Comparison of ENCODE assay signal across 10 cellular contexts in genomic region chr2:43134571-43134889, GRCh38.
DNase-seq lines count a peak whose midpoint lies in the region; ATAC-seq lines count a peak whose summit lies in the region.
"Had no signal": no experiment of that assay in that cellular context is flagged by ENCODE, and none has a peak within 500 bp of the region (broad histone marks: within the 10 kb centered on the region; RNA-seq: fewer than 3 reads in every experiment).

No MANE protein-coding gene starts in this region.

- H3K27ac ChIP-seq in layer of hippocampus (ENCODE audit: low read depth, low read length) (peak overlapping the region; percentile 46), thymus (ENCODE audit: low read depth) (peak overlapping the region; percentile 100)
- H3K27ac ChIP-seq: brain microvascular endothelial cell had no signal

- POLR2A ChIA-PET in activated CD4-positive, alpha-beta memory T cell treated with anti-CD3 and anti-CD28 coated beads, Interleukin-2, amount 10 ng/mL, durations not matched to agents 7 days and 5 days (lab: Charles Lee), result interaction anchor here (0.7 to 21.7 kb wide), 10 partner anchors 14 to 461 kb away, joined by 3 to 1053 read pairs (median 16); partner anchors contain the start of genes THADA and ZFP36L2

- H3K4me1 ChIP-seq in thymus (ENCODE audit: control insufficient read depth, insufficient read depth, low read length), result peaks cover 71% of the 10 kb centered on the region

- peaks cover 2 to 4% of the 10 kb centered on the region in 2 donors for H3K36me3 Mint-ChIP-seq in activated T-cell treated with anti-CD3 and anti-CD28 coated beads, Interleukin-2, amount 50 U/mL, for 72 hours (ENCODE audit: insufficient read depth in 2 of 2)
- peaks cover 12% of the 10 kb centered on the region for H3K36me3 Mint-ChIP-seq in activated CD4-positive, alpha-beta memory T cell treated with anti-CD3 and anti-CD28 coated beads, Interleukin-2, amount 10 ng/mL, durations not matched to agents 7 days and 5 days (ENCODE audit: low read depth)

- peak overlapping the region; percentile 66 to 74 for H3K4me3 Mint-ChIP-seq in activated T-cell treated with anti-CD3 and anti-CD28 coated beads, Interleukin-2, amount 50 U/mL, for 72 hours
- H3K4me3 Mint-ChIP-seq in activated CD4-positive, alpha-beta memory T cell treated with anti-CD3 and anti-CD28 coated beads, Interleukin-2, amount 10 ng/mL, durations not matched to agents 7 days and 5 days, result peak overlapping the region; percentile 68

- H3K9me3 ChIP-seq in thymus (ENCODE audit: control insufficient read depth), result no peaks in the 10 kb centered on the region

- H3K4me1 Mint-ChIP-seq in activated T-cell treated with anti-CD3 and anti-CD28 coated beads, Interleukin-2, amount 50 U/mL, for 72 hours (ENCODE audit: low read depth), result peaks cover 100% of the 10 kb centered on the region
- H3K4me1 Mint-ChIP-seq in activated CD4-positive, alpha-beta memory T cell treated with anti-CD3 and anti-CD28 coated beads, Interleukin-2, amount 10 ng/mL, durations not matched to agents 7 days and 5 days, result peaks cover 97% of the 10 kb centered on the region

- peak overlapping the region; percentile 45 for H3K4me3 ChIP-seq in thymus (ENCODE audit: low read length)

- H3K36me3 ChIP-seq in thymus (ENCODE audit: control insufficient read depth, insufficient read depth), result no peaks in the 10 kb centered on the region
- H3K36me3 ChIP-seq: brain microvascular endothelial cell had no signal

- DNase-seq in activated T-cell treated with anti-CD3 and anti-CD28 coated beads, Interleukin-2, amount 50 U/mL, for 72 hours, result no peak
- DNase-seq in activated T-cell treated with anti-CD3 and anti-CD28 coated beads, Interleukin-2, amount 50 U/mL, for 48 hours, result no peak
- DNase-seq in activated CD4-positive, alpha-beta memory T cell treated with anti-CD3 and anti-CD28 coated beads, Interleukin-2, amount 10 ng/mL, durations not matched to agents 7 days and 5 days, result no peak
- DNase-seq in NCI-H128 (lab: John Stamatoyannopoulos, UW; ENCODE audit: unreplicated experiment) (no peak), SW480 (ENCODE audit: low spot score) (no peak)
- DNase-seq: brain microvascular endothelial cell, occipital lobe had no signal

- H3K27me3 ChIP-seq in layer of hippocampus (ENCODE audit: control insufficient read depth, insufficient read depth, low read length), result no peaks in the 10 kb centered on the region
- H3K27me3 ChIP-seq in thymus (ENCODE audit: control insufficient read depth, insufficient read depth), result no peaks in the 10 kb centered on the region
- H3K27me3 ChIP-seq: brain microvascular endothelial cell had no signal

- no peaks in the 10 kb centered on the region for H3K27me3 Mint-ChIP-seq in activated T-cell treated with anti-CD3 and anti-CD28 coated beads, Interleukin-2, amount 50 U/mL, for 72 hours (ENCODE audit: low read depth)
- no peaks in the 10 kb centered on the region for H3K27me3 Mint-ChIP-seq in activated CD4-positive, alpha-beta memory T cell treated with anti-CD3 and anti-CD28 coated beads, Interleukin-2, amount 10 ng/mL, durations not matched to agents 7 days and 5 days

- CTCF ChIA-PET in activated CD4-positive, alpha-beta memory T cell treated with anti-CD3 and anti-CD28 coated beads, Interleukin-2, amount 10 ng/mL, durations not matched to agents 7 days and 5 days (lab: Charles Lee), result interaction anchor here (0.7 to 12.1 kb wide), 9 partner anchors 36 to 1101 kb away, joined by 3 to 316 read pairs (median 12); partner anchors contain the start of gene ZFP36L2

- H3K27ac Mint-ChIP-seq in activated T-cell treated with anti-CD3 and anti-CD28 coated beads, Interleukin-2, amount 50 U/mL, for 72 hours, result no peak overlapping the region
- peak overlapping the region; percentile 99 for H3K27ac Mint-ChIP-seq in activated CD4-positive, alpha-beta memory T cell treated with anti-CD3 and anti-CD28 coated beads, Interleukin-2, amount 10 ng/mL, durations not matched to agents 7 days and 5 days

- WGBS in thymus, result 13% methylated on average over 9 of the region's 9 CpGs

- peaks cover 0 to 2% of the 10 kb centered on the region in 2 donors for H3K9me3 Mint-ChIP-seq in activated T-cell treated with anti-CD3 and anti-CD28 coated beads, Interleukin-2, amount 50 U/mL, for 72 hours
- no peaks in the 10 kb centered on the region for H3K9me3 Mint-ChIP-seq in activated CD4-positive, alpha-beta memory T cell treated with anti-CD3 and anti-CD28 coated beads, Interleukin-2, amount 10 ng/mL, durations not matched to agents 7 days and 5 days

- ATAC-seq in activated T-cell treated with anti-CD3 and anti-CD28 coated beads, Interleukin-2, amount 50 U/mL, for 72 hours (replicated peaks in 1 of 2), result no peak
- no peak for ATAC-seq in HG02870 (IDR thresholded peaks at IDR 0.05; ENCODE audit: unreplicated experiment)
